Comparison of ENCODE assay signal across 12 cellular contexts in genomic region chr3:19547665-19548464, GRCh38.
"Had no signal": no experiment of that assay in that cellular context is flagged by ENCODE, and none has a peak within 500 bp of the region (broad histone marks: within the 10 kb centered on the region; RNA-seq: fewer than 3 reads in every experiment).

No MANE protein-coding gene starts in this region.

- H3K27me3 ChIP-seq: tibial nerve had no signal

- H3K36me3 ChIP-seq: tibial nerve had no signal

- H3K4me1 ChIP-seq: tibial nerve had no signal

- DNase-seq: activated CD4-positive, alpha-beta T cell treated with anti-CD3 and anti-CD28 coated beads, Interleukin-2, amount 50 U/mL, for 1 hour; activated CD8-positive, alpha-beta memory T cell treated with anti-CD3 and anti-CD28 coated beads for 24 hours; activated naive CD8-positive, alpha-beta T cell treated with anti-CD3 and anti-CD28 coated beads, Interleukin-2, amount 10 ng/mL, durations not matched to agents 7 days and 5 days; cortex of kidney; effector CD4-positive, alpha-beta T cell; foreskin fibroblast; glutamatergic neuron; hypothalamus; stimulated activated CD4-positive, alpha-beta T cell treated with anti-CD3 and anti-CD28 coated beads, Interleukin-2, amount 100 ng/mL, for 48 hours; stimulated activated naive B cell treated with anti-CD40 and anti-IgM and Interleukin-4, amounts not matched to agents 10 μg/mL and 1 μg/mL and 100 μg/mL, for 72 hours had no signal

- H3K27ac ChIP-seq: tibial nerve had no signal

- ATAC-seq: activated CD4-positive, CD25-positive, alpha-beta regulatory T cell treated with anti-CD3 and anti-CD28 coated beads, Interleukin-2, amount 50 U/mL, for 24 hours; stimulated activated naive B cell treated with anti-CD40 and anti-IgM and Interleukin-4, amounts not matched to agents 10 μg/mL and 1 μg/mL and 100 μg/mL, for 72 hours had no signal

- H3K4me3 ChIP-seq: tibial nerve had no signal

- H3K9me3 ChIP-seq: tibial nerve had no signal
